ENCODE assay signal across 23 cellular contexts in the genomic region with DNA sequence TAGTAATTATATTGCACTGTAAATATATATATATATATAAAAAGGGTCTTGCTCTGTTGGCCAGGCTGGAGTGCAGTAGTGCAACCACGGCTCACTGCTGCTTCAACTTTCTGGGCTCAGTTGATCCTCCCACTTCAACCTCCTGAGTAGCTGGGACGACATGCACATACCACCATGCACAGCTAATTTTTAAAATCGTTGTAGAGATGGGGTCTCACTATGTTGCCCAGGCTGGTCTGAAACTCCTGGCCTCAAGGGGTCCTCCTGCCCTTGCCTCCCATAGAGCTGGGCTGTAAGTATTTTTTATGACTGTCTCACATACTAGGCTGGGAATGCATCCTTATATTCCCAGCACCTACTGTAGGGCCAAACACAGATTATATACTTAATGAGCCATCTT.
"Had no signal": no experiment of that assay in that cellular context is flagged by ENCODE, and none has a peak within 500 bp of the region (broad histone marks: within the 10 kb centered on the region; RNA-seq: fewer than 3 reads in every experiment).

No MANE protein-coding gene starts in this region.

- H3K27me3 Mint-ChIP-seq: IgD-negative memory B cell had no signal

- H3K27ac ChIP-seq: SJSA1, SK-N-MC had no signal

- H3K36me3 Mint-ChIP-seq: IgD-negative memory B cell had no signal

- H3K27ac Mint-ChIP-seq: IgD-negative memory B cell had no signal

- H3K9me3 ChIP-seq: SJSA1 had no signal

- H3K27me3 ChIP-seq: SJSA1 had no signal

- H3K9me3 Mint-ChIP-seq: IgD-negative memory B cell had no signal

- DNase-seq: KBM-7, MV-4-11, NCI-H1048, NCI-H1105, NCI-H1417, NCI-H146, NCI-H1694 treated with DMSO at 0.1 percent for 48 hours, NCI-H1930, NCI-H2081, NCI-H2107, NCI-H2171, NCI-H226, NCI-H446, NCI-H510A, NCI-H524 treated with DMSO at 0.1 percent for 48 hours, NCI-H69, NCI-H774, Right ventricle myocardium superior, RPMI8226, SIG-M5 had no signal

- H3K4me1 ChIP-seq: SJSA1 had no signal

- H3K4me3 ChIP-seq: SJSA1, SK-N-MC had no signal

- H3K4me3 Mint-ChIP-seq: IgD-negative memory B cell had no signal
